10 cellular contexts compared by ENCODE assay signal in the genomic region with DNA sequence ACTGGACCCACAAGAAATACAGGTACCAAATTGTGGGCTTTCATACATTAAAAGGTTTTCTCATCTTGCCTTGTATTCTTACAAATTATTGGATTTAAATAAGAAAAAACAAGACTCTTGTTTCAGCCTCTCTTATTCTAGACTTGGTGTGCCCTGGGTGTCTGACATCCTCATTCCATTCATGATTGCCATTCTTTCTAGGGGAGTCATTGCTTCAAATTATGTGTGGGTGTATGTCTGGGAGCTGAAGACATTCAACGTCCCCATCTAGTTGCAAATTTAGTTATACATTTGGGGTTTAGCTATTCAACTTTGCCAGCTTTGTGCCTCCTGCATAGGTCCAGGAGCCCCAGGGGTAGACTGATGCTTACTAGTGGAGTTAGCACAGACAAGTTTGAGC. TPM values are rescaled to one million over a fixed set of nuclear protein-coding genes. Genes with fewer than 3 reads are reported as not detected.
DNase-seq lines count a peak whose midpoint lies in the region; FAIRE-seq and TF ChIP-seq lines count a peak whose summit lies in the region.
"Had no signal": no experiment of that assay in that cellular context is flagged by ENCODE, and none has a peak within 500 bp of the region (broad histone marks: within the 10 kb centered on the region; RNA-seq: fewer than 3 reads in every experiment).

No MANE protein-coding gene starts in this region.

- intact Hi-C loops in esophagus muscularis mucosa (cut with DNase I), result no loop called here
- intact Hi-C loops in vagina (cut with DNase I), result no loop called here

- peaks cover 20 to 24% (median 22%) of the 10 kb centered on the region in 4 donors for H3K4me1 ChIP-seq in esophagus muscularis mucosa
- H3K4me1 ChIP-seq in osteoblast (ENCODE audit: insufficient read depth, low read length), result peaks cover 62% of the 10 kb centered on the region
- H3K4me1 ChIP-seq in vagina, result peaks cover 94% of the 10 kb centered on the region

- no peak overlapping the region for H2AFZ ChIP-seq in osteoblast (ENCODE audit: low read length)

- H3K27me3 ChIP-seq in esophagus muscularis mucosa (no peaks in the 10 kb centered on the region), osteoblast (ENCODE audit: insufficient read depth, low read length) (no peaks in the 10 kb centered on the region), vagina (no peaks in the 10 kb centered on the region)

- TF ChIP-seq POLR2A in esophagus muscularis mucosa (IDR thresholded peaks at IDR 0.05; ENCODE audit: low read depth) (no peak), vagina (IDR thresholded peaks at IDR 0.05) (no peak)

- H3K4me2 ChIP-seq in osteoblast (ENCODE audit: insufficient read depth, low read length), result peak overlapping the region; percentile 73

- TF ChIP-seq EP300 in esophagus muscularis mucosa (IDR thresholded peaks at IDR 0.05), result no peak

- TF ChIP-seq CTCF in esophagus muscularis mucosa (IDR thresholded peaks at IDR 0.05) (no peak), osteoblast (IDR thresholded peaks at IDR 0.05; ENCODE audit: extremely low read depth, low read depth, low read length) (no peak), vagina (IDR thresholded peaks at IDR 0.05) (no peak)

- no peaks in the 10 kb centered on the region for H4K20me1 ChIP-seq in osteoblast (ENCODE audit: insufficient read depth, low read length)

- DNase-seq in COLO829 (ENCODE audit: low spot score), result peak; percentile 33
- peak; percentile 68 for DNase-seq in RCC 7860 (ENCODE audit: low spot score)
- DNase-seq in esophagus muscularis mucosa (ENCODE audit: extremely low spot score), result no peak
- DNase-seq in osteoblast (ENCODE audit: insufficient read length, low spot score, missing footprints), result peak; percentile 93
- DNase-seq in NCI-H748 treated with DMSO at 0.1 percent for 48 hours (lab: John Stamatoyannopoulos, UW), result no peak
- no peak for DNase-seq in cortex of kidney (lab: John Stamatoyannopoulos, UW)
- DNase-seq in vagina (ENCODE audit: extremely low spot score in 2 of 2), result no peak
- DNase-seq in frontal cortex (ENCODE audit: low spot score in 2 of 2), result no peak
- DNase-seq: NCI-H1105 treated with DMSO at 0.1 percent for 48 hours had no signal

- H3K4me3 ChIP-seq in esophagus muscularis mucosa (no peak overlapping the region), osteoblast (ENCODE audit: insufficient read depth, low read length) (peak overlapping the region; percentile 18), vagina (no peak overlapping the region)

- peak overlapping the region in 3 of 4 donors; percentile 16 to 51 (median 40) for H3K27ac ChIP-seq in esophagus muscularis mucosa (replicated peaks in 1 of 4)
- peak overlapping the region; percentile 73 for H3K27ac ChIP-seq in osteoblast (ENCODE audit: low read depth, low read length)
- H3K27ac ChIP-seq in vagina, result no peak overlapping the region

- FAIRE-seq in RCC 7860 (lab: Jason Lieb, UNC), result peak; percentile 57
- FAIRE-seq in frontal cortex (lab: Jason Lieb, UNC), result no peak
- FAIRE-seq: GM19239 had no signal

- H3K9me3 ChIP-seq in esophagus muscularis mucosa (no peaks in the 10 kb centered on the region), osteoblast (ENCODE audit: low read depth, low read length) (no peaks in the 10 kb centered on the region), vagina (no peaks in the 10 kb centered on the region)

- WGBS in esophagus muscularis mucosa, result 17% methylated on average over 1 of the region's 1 CpG

- H3K36me3 ChIP-seq in esophagus muscularis mucosa (no peaks in the 10 kb centered on the region), osteoblast (ENCODE audit: insufficient read depth, low read length) (peaks cover 6% of the 10 kb centered on the region), vagina (no peaks in the 10 kb centered on the region)

- peaks cover 92% of the 10 kb centered on the region for H3K79me2 ChIP-seq in osteoblast (ENCODE audit: insufficient read depth, low read length)

RNA-seq across cellular contexts. Expression of a gene that starts 18.1 kb away (rescaled TPM):
- total RNA-seq in esophagus muscularis mucosa (10 to 100 TPM; 20.0 to 33.7 (median 23.2) TPM), osteoblast (17.4 and 19.2 TPM in 2 replicates), vagina (36.3 TPM), frontal cortex (3.3 TPM)

Comparison
In these comparisons a context has a peak if more than half of its experiments do, and no peak if none do; other contexts are left out.
1. DNase-seq: peak in COLO829 (single experiment), RCC 7860 (single experiment) and osteoblast (single experiment); none in esophagus muscularis mucosa (single experiment), NCI-H748 treated with DMSO at 0.1 percent for 48 hours (single experiment), cortex of kidney (single experiment), vagina (0 of 2) and frontal cortex (0 of 2).